Comparison of ENCODE assay signal across 8 cellular contexts in genomic region chr17:47324224-47325020, GRCh38. TPM values are rescaled to one million over a fixed set of nuclear protein-coding genes. Genes with fewer than 3 reads are reported as not detected.
DNase-seq lines count a peak whose midpoint lies in the region; ATAC-seq and TF ChIP-seq lines count a peak whose summit lies in the region.

No MANE protein-coding gene starts in this region.

- H3K36me3 Mint-ChIP-seq in activated CD4-positive, alpha-beta memory T cell treated with anti-CD3 and anti-CD28 coated beads, Interleukin-2, amount 10 ng/mL, durations not matched to agents 7 days and 5 days (ENCODE audit: low read depth) = no peaks in the 10 kb centered on the region

- POLR2A ChIA-PET in AG04449 (lab: Yijun Ruan, JAX) = interaction anchor here (1.0 to 1.5 kb wide), 2 partner anchors 9 to 30 kb away, joined by 3 to 5 read pairs; no protein-coding TSS in a partner anchor
- POLR2A ChIA-PET in activated CD4-positive, alpha-beta memory T cell treated with anti-CD3 and anti-CD28 coated beads, Interleukin-2, amount 10 ng/mL, durations not matched to agents 7 days and 5 days (lab: Charles Lee) = interaction anchor here (0.6 to 1.4 kb wide), 4 partner anchors 78 to 325 kb away, joined by 3 to 6 read pairs (median 4); partner anchors contain the start of genes CDC27 and KPNB1

- H3K4me3 Mint-ChIP-seq in activated CD4-positive, alpha-beta memory T cell treated with anti-CD3 and anti-CD28 coated beads, Interleukin-2, amount 10 ng/mL, durations not matched to agents 7 days and 5 days = peak overlapping the region; percentile 98

- H3K9me3 Mint-ChIP-seq in activated CD4-positive, alpha-beta memory T cell treated with anti-CD3 and anti-CD28 coated beads, Interleukin-2, amount 10 ng/mL, durations not matched to agents 7 days and 5 days = no peaks in the 10 kb centered on the region

- H3K4me3 ChIP-seq in AG04449 (ENCODE audit: low read depth, low read length) = peak overlapping the region; percentile 71
- peak overlapping the region; percentile 76 for H3K4me3 ChIP-seq in epithelial cell of esophagus (ENCODE audit: low read length)

- H3K27me3 Mint-ChIP-seq in activated CD4-positive, alpha-beta memory T cell treated with anti-CD3 and anti-CD28 coated beads, Interleukin-2, amount 10 ng/mL, durations not matched to agents 7 days and 5 days = peaks cover 19% of the 10 kb centered on the region

- DNase-seq in AG04449 (ENCODE audit: low read depth, low spot score) = no peak
- peak; percentile 77 for DNase-seq in NCI-H510A treated with DMSO at 0.1 percent for 48 hours (lab: John Stamatoyannopoulos, UW)
- peak; percentile 68 for DNase-seq in activated CD4-positive, alpha-beta memory T cell treated with anti-CD3 and anti-CD28 coated beads, Interleukin-2, amount 10 ng/mL, durations not matched to agents 7 days and 5 days
- peak; percentile 39 for DNase-seq in epithelial cell of esophagus (ENCODE audit: low read depth)
- peak; percentile 68 for DNase-seq in myocyte (ENCODE audit: low read depth)
- peak; percentile 16 for DNase-seq in superior temporal gyrus (ENCODE audit: extremely low spot score)

- no peak for TF ChIP-seq CTCF in AG04449 (IDR thresholded peaks at IDR 0.05; ENCODE audit: insufficient read depth, low read length, missing control alignments)
- no peak for TF ChIP-seq CTCF in epithelial cell of esophagus (IDR thresholded peaks at IDR 0.05; ENCODE audit: insufficient read depth, low read depth, low read length, missing control alignments)

- peaks cover 22% of the 10 kb centered on the region for H3K4me1 Mint-ChIP-seq in activated CD4-positive, alpha-beta memory T cell treated with anti-CD3 and anti-CD28 coated beads, Interleukin-2, amount 10 ng/mL, durations not matched to agents 7 days and 5 days

- H3K27ac Mint-ChIP-seq in activated CD4-positive, alpha-beta memory T cell treated with anti-CD3 and anti-CD28 coated beads, Interleukin-2, amount 10 ng/mL, durations not matched to agents 7 days and 5 days = peak overlapping the region; percentile 89

- peak; percentile 18 for ATAC-seq in GM18519 (IDR thresholded peaks at IDR 0.05; ENCODE audit: low FRiP score, unreplicated experiment)
- ATAC-seq in HG03025 (IDR thresholded peaks at IDR 0.05; ENCODE audit: low FRiP score, unreplicated experiment) = peak; percentile 33

- CTCF ChIA-PET in AG04449 (lab: Yijun Ruan, JAX) = interaction anchor here (0.7 to 2.4 kb wide), 4 partner anchors 9 to 98 kb away, joined by 3 to 10 read pairs (median 6); no protein-coding TSS in a partner anchor
- CTCF ChIA-PET in activated CD4-positive, alpha-beta memory T cell treated with anti-CD3 and anti-CD28 coated beads, Interleukin-2, amount 10 ng/mL, durations not matched to agents 7 days and 5 days (lab: Charles Lee) = interaction anchor here (1.0 to 1.8 kb wide), 3 partner anchors 9 to 294 kb away, joined by 3 to 5 read pairs (median 3); no protein-coding TSS in a partner anchor

RNA-seq across cellular contexts. Expression of gene EFCAB13, which starts 0.7 kb away (rescaled TPM):
- 1 to 10 TPM; 5.7 to 6.4 TPM for total RNA-seq in activated CD4-positive, alpha-beta memory T cell treated with anti-CD3 and anti-CD28 coated beads, Interleukin-2, amount 10 ng/mL, durations not matched to agents 7 days and 5 days
- total RNA-seq in myocyte = 1.9 and 3.4 TPM in 2 replicates
- polyA plus RNA-seq in myocyte (2012) = 2.3 TPM
